ENCODE assay signal across 13 cellular contexts in genomic region chr1:235076504-235077162, GRCh38. TPM values are rescaled to one million over a fixed set of nuclear protein-coding genes. Genes with fewer than 3 reads are reported as not detected.
A peak's percentile ranks its signal among the peaks of the same experiment; 100 is the strongest.
DNase-seq lines count a peak whose midpoint lies in the region; ATAC-seq and TF ChIP-seq lines count a peak whose summit lies in the region.
"Had no signal": no experiment of that assay in that cellular context is flagged by ENCODE, and none has a peak within 500 bp of the region (broad histone marks: within the 10 kb centered on the region; RNA-seq: fewer than 3 reads in every experiment).

No MANE protein-coding gene starts in this region.

- no peaks in the 10 kb centered on the region for H3K36me3 ChIP-seq in RWPE2 (ENCODE audit: low read depth)
- H3K36me3 ChIP-seq in spleen: no peaks in the 10 kb centered on the region

- no peak for ATAC-seq in RWPE2 (ENCODE audit: low read depth)

- H3K4me1 ChIP-seq in RWPE2 (ENCODE audit: insufficient read depth, poor library complexity, severe bottlenecking) (peaks cover 51% of the 10 kb centered on the region), spleen (peaks cover 26 to 74% (median 44%) of the 10 kb centered on the region in 6 donors)

- TF ChIP-seq CTCF in RWPE2 (IDR thresholded peaks at IDR 0.05; ENCODE audit: poor library complexity, severe bottlenecking) (no peak), spleen (IDR thresholded peaks at IDR 0.05 in 8 of 11, conservative IDR thresholded peaks at IDR 0.05 in 3 of 11) (no peak)

- DNase-seq in T-helper 2 cell treated with Interferon-gamma antibody and Interleukin-4, amounts not matched to agents 5 μg/mL and 100 μg/mL, for 36 hours (ENCODE audit: low spot score): no peak
- DNase-seq in T-helper 2 cell: no peak
- DNase-seq in RWPE2 (ENCODE audit: low spot score): no peak
- DNase-seq in immature natural killer cell: no peak
- peak; percentile 35 for DNase-seq in spleen
- no peak for DNase-seq in NCI-H345 treated with DMSO at 0.1 percent for 48 hours (lab: John Stamatoyannopoulos, UW; ENCODE audit: unreplicated experiment)
- no peak for DNase-seq in COR-L47 (lab: John Stamatoyannopoulos, UW)
- DNase-seq in HPDE6-E6E7 (ENCODE audit: extremely low spot score): no peak
- DNase-seq: activated gamma-delta T cell treated with Interleukin-2 at 50 U/mL for 16 hours; DND-41; effector memory CD4-positive, alpha-beta T cell had no signal

- no peaks in the 10 kb centered on the region for H3K27me3 Mint-ChIP-seq in T-helper 2 cell treated with Interferon-gamma antibody and Interleukin-4, amounts not matched to agents 5 μg/mL and 100 μg/mL, for 36 hours (ENCODE audit: low read depth)
- H3K27me3 Mint-ChIP-seq in immature natural killer cell (ENCODE audit: low read depth in 3 of 3): peaks cover 3 to 7% (median 6%) of the 10 kb centered on the region in 3 donors
- H3K27me3 Mint-ChIP-seq: type B pancreatic cell had no signal

- H3K27ac ChIP-seq in RWPE2 (ENCODE audit: poor library complexity, severe bottlenecking) (peak overlapping the region; percentile 83), spleen (peak overlapping the region in 7 of 8 donors; percentile 67 to 95 (median 81))

- TF ChIP-seq POLR2A in spleen (IDR thresholded peaks at IDR 0.05): no peak

- H3K9me3 ChIP-seq in RWPE2 (ENCODE audit: severe bottlenecking): no peaks in the 10 kb centered on the region
- no peaks in the 10 kb centered on the region for H3K9me3 ChIP-seq in spleen

- H3K4me3 ChIP-seq in RWPE2 (ENCODE audit: severe bottlenecking) (no peak overlapping the region), spleen (no peak overlapping the region)

- no peaks in the 10 kb centered on the region for H3K9me3 Mint-ChIP-seq in T-helper 2 cell treated with Interferon-gamma antibody and Interleukin-4, amounts not matched to agents 5 μg/mL and 100 μg/mL, for 36 hours
- no peaks in the 10 kb centered on the region for H3K9me3 Mint-ChIP-seq in immature natural killer cell
- H3K9me3 Mint-ChIP-seq: neural crest cell, type B pancreatic cell had no signal

- peaks cover 48% of the 10 kb centered on the region for H3K4me1 Mint-ChIP-seq in T-helper 2 cell treated with Interferon-gamma antibody and Interleukin-4, amounts not matched to agents 5 μg/mL and 100 μg/mL, for 36 hours (ENCODE audit: low read depth)
- peaks cover 17 to 19% of the 10 kb centered on the region in 2 donors for H3K4me1 Mint-ChIP-seq in immature natural killer cell

- WGBS in spleen, 5 donors: 94 to 98% (median 96%) methylated on average over 16 of the region's 16 CpGs

- H3K4me3 Mint-ChIP-seq in T-helper 2 cell treated with Interferon-gamma antibody and Interleukin-4, amounts not matched to agents 5 μg/mL and 100 μg/mL, for 36 hours: no peak overlapping the region
- H3K4me3 Mint-ChIP-seq in immature natural killer cell: no peak overlapping the region
- H3K4me3 Mint-ChIP-seq: neural crest cell, type B pancreatic cell had no signal

- H3K27me3 ChIP-seq in RWPE2 (ENCODE audit: insufficient read depth, poor library complexity, severe bottlenecking) (no peaks in the 10 kb centered on the region), spleen (replicated peaks in 1 of 7) (no peaks in the 10 kb centered on the region)

- intact Hi-C loops in spleen (cut with DNase I; ENCODE audit: low total_unique reads): no loop called here

- peak overlapping the region; percentile 59 for H3K27ac Mint-ChIP-seq in T-helper 2 cell treated with Interferon-gamma antibody and Interleukin-4, amounts not matched to agents 5 μg/mL and 100 μg/mL, for 36 hours
- H3K27ac Mint-ChIP-seq in immature natural killer cell: peak overlapping the region in 4 of 6 donors; percentile 3 to 42 (median 9)

- H3K36me3 Mint-ChIP-seq in T-helper 2 cell treated with Interferon-gamma antibody and Interleukin-4, amounts not matched to agents 5 μg/mL and 100 μg/mL, for 36 hours (ENCODE audit: low read depth): no peaks in the 10 kb centered on the region
- H3K36me3 Mint-ChIP-seq in immature natural killer cell: no peaks in the 10 kb centered on the region
- H3K36me3 Mint-ChIP-seq: type B pancreatic cell had no signal

RNA-seq across cellular contexts. Expression of gene TOMM20, which starts 52.0 kb away (rescaled TPM):
- polyA plus RNA-seq in immature natural killer cell: 10 to 100 TPM; 23.6 to 32.4 (median 29.4) TPM
- total RNA-seq in spleen: 10 to 100 TPM; 59.6 to 79.9 (median 68.9) TPM
- 10 to 100 TPM; 46.6 to 56.8 (median 47.6) TPM for polyA plus RNA-seq in spleen
